Comparison of ENCODE assay signal across 1 cellular context in the genomic region with DNA sequence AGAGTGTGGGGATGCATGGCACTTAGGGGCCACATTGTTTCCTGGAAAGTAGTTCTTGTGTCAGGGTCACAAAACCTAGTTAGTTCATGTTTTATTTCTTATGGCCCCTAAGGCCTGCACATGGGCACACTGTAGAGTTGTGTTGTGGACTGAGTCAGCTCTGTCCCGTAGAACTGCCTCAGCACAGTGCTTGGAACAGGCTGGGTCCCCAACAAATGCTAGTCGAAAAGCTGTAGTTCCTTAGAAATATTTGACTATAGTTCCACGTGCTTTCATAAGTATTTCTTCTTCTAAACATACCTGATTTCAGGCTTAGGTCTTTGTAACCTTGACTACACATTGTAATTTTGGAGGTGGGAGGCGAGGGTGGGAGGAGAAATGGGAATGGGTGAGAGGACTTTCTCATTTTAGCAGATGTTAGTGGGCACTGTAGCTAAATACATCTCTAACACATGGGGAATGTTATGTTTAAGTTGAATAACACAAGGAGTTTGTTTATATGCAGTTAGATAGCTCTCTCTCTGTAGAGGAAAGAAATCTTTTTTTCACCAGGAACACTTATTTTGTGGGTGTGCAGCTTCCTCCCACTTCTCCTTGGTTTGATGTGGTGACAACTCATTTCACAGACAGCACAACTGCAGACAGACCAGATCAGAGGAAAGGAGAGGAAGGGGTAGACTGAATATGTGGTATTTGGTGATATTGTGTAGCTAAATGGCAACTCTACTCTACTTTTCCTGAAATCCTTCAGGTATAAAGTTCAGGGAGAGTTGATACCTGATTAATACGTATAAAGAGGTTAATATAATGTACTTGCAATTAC.
TF ChIP-seq lines count a peak whose summit lies in the region.

No MANE protein-coding gene starts in this region.

TF ChIP-seq in WTC11, 78 proteins besides CTCF, POLR2A, EP300 and RAD21 (continued from another document):
- TF ChIP-seq, protein P1, sequence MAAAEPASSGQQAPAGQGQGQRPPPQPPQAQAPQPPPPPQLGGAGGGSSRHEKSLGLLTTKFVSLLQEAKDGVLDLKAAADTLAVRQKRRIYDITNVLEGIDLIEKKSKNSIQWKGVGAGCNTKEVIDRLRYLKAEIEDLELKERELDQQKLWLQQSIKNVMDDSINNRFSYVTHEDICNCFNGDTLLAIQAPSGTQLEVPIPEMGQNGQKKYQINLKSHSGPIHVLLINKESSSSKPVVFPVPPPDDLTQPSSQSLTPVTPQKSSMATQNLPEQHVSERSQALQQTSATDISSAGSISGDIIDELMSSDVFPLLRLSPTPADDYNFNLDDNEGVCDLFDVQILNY (CRISPR knock-in tag; IDR thresholded peaks at IDR 0.05), result no peak
- TF ChIP-seq, protein P2, sequence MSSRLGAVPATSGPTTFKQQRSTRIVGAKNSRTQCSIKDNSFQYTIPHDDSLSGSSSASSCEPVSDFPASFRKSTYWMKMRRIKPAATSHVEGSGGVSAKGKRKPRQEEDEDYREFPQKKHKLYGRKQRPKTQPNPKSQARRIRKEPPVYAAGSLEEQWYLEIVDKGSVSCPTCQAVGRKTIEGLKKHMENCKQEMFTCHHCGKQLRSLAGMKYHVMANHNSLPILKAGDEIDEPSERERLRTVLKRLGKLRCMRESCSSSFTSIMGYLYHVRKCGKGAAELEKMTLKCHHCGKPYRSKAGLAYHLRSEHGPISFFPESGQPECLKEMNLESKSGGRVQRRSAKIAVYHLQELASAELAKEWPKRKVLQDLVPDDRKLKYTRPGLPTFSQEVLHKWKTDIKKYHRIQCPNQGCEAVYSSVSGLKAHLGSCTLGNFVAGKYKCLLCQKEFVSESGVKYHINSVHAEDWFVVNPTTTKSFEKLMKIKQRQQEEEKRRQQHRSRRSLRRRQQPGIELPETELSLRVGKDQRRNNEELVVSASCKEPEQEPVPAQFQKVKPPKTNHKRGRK (CRISPR knock-in tag; IDR thresholded peaks at IDR 0.05; ENCODE audit: borderline replicate concordance), result no peak
- TF ChIP-seq, protein P3, sequence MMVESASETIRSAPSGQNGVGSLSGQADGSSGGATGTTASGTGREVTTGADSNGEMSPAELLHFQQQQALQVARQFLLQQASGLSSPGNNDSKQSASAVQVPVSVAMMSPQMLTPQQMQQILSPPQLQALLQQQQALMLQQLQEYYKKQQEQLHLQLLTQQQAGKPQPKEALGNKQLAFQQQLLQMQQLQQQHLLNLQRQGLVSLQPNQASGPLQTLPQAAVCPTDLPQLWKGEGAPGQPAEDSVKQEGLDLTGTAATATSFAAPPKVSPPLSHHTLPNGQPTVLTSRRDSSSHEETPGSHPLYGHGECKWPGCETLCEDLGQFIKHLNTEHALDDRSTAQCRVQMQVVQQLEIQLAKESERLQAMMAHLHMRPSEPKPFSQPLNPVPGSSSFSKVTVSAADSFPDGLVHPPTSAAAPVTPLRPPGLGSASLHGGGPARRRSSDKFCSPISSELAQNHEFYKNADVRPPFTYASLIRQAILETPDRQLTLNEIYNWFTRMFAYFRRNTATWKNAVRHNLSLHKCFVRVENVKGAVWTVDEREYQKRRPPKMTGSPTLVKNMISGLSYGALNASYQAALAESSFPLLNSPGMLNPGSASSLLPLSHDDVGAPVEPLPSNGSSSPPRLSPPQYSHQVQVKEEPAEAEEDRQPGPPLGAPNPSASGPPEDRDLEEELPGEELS (CRISPR knock-in tag; IDR thresholded peaks at IDR 0.05), result no peak
- TF ChIP-seq, protein P4, sequence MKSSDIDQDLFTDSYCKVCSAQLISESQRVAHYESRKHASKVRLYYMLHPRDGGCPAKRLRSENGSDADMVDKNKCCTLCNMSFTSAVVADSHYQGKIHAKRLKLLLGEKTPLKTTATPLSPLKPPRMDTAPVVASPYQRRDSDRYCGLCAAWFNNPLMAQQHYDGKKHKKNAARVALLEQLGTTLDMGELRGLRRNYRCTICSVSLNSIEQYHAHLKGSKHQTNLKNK (CRISPR knock-in tag; IDR thresholded peaks at IDR 0.05), result no peak
- TF ChIP-seq MXD4 (CRISPR knock-in tag; IDR thresholded peaks at IDR 0.05; ENCODE audit: borderline replicate concordance) (no peak), ZNF671 (CRISPR knock-in tag; IDR thresholded peaks at IDR 0.05) (no peak), NR2C2 (CRISPR knock-in tag; IDR thresholded peaks at IDR 0.05) (no peak)
- TF ChIP-seq, protein P5, sequence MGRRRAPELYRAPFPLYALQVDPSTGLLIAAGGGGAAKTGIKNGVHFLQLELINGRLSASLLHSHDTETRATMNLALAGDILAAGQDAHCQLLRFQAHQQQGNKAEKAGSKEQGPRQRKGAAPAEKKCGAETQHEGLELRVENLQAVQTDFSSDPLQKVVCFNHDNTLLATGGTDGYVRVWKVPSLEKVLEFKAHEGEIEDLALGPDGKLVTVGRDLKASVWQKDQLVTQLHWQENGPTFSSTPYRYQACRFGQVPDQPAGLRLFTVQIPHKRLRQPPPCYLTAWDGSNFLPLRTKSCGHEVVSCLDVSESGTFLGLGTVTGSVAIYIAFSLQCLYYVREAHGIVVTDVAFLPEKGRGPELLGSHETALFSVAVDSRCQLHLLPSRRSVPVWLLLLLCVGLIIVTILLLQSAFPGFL (CRISPR knock-in tag; IDR thresholded peaks at IDR 0.05; ENCODE audit: borderline replicate concordance), result no peak
